Comparison of ENCODE assay signal across 7 cellular contexts in the genomic region with DNA sequence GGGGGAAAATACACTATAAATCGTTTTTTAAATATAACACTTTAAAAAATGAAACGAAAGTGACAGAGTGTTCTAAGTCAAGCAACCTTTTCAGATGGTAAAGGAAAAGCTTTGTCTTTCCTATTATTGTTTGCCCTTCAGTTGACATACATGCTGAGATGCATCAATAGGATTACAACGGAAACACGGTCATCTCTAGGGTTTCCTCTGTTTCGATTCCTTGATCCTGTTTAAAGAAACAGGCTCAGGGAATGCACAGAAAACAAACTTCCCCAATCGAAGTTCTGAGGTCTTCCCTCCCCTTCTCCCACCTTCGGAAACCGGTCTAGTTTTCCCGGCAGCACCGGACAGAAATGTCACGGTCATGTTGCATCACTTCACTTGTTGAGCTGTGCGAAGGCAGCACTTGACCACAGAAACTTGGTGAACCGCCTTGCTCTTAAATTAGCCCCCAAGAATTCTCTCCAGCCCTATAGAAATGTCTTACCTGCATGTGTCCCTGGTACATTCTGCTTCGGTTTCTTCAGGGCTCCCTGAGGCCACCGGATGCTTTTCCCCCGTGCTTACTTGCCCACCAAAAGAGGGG. TPM values are rescaled to one million over a fixed set of nuclear protein-coding genes. Genes with fewer than 3 reads are reported as not detected.
DNase-seq lines count a peak whose midpoint lies in the region; ATAC-seq and TF ChIP-seq lines count a peak whose summit lies in the region.

No MANE protein-coding gene starts in this region.

- DNase-seq in breast epithelium (ENCODE audit: low spot score in 2 of 2): no peak
- no peak for DNase-seq in stimulated activated naive CD8-positive, alpha-beta T cell treated with anti-CD3 and anti-CD28 coated beads, Interleukin-15, amount 100 ng/mL, for 72 hours
- no peak for DNase-seq in medulla oblongata (ENCODE audit: extremely low spot score)
- no peak for DNase-seq in HT-29 (ENCODE audit: low spot score)

- H3K4me2 ChIP-seq in Loucy (ENCODE audit: low read depth, low read length, poor library complexity, severe bottlenecking): peak overlapping the region; percentile 79

- TF ChIP-seq CTCF in Loucy (conservative IDR thresholded peaks at IDR 0.05; ENCODE audit: low read length) (no peak), breast epithelium (IDR thresholded peaks at IDR 0.05) (no peak)

- H4K20me1 ChIP-seq in Loucy (ENCODE audit: insufficient read depth, low read length, poor library complexity, severe bottlenecking): no peaks in the 10 kb centered on the region

- no peak overlapping the region for H3K27ac ChIP-seq in breast epithelium

- intact Hi-C loops in breast epithelium (cut with DNase I; ENCODE audit: low total_unique reads): no loop called here

- no peaks in the 10 kb centered on the region for H3F3A ChIP-seq in Loucy (ENCODE audit: low read depth)

- H3K9me3 ChIP-seq in Loucy (ENCODE audit: insufficient read depth, low read depth, low read length) (no peaks in the 10 kb centered on the region), breast epithelium (no peaks in the 10 kb centered on the region)

- H3K4me1 ChIP-seq in Loucy (ENCODE audit: insufficient read depth, low read length, poor library complexity, severe bottlenecking) (peaks cover 6% of the 10 kb centered on the region), breast epithelium (peaks cover 0 to 3% of the 10 kb centered on the region in 2 donors)

- H3K9me2 ChIP-seq in Loucy (replicated peaks; ENCODE audit: low read depth, low read length): no peaks in the 10 kb centered on the region

- TF ChIP-seq POLR2A in breast epithelium (IDR thresholded peaks at IDR 0.05): no peak

- peaks cover 14% of the 10 kb centered on the region for H3K4me1 Mint-ChIP-seq in stimulated activated naive CD8-positive, alpha-beta T cell treated with anti-CD3 and anti-CD28 coated beads, Interleukin-15, amount 100 ng/mL, for 72 hours

- peaks cover 72% of the 10 kb centered on the region for H3K27me3 Mint-ChIP-seq in stimulated activated naive CD8-positive, alpha-beta T cell treated with anti-CD3 and anti-CD28 coated beads, Interleukin-15, amount 100 ng/mL, for 72 hours

- H3K4me3 Mint-ChIP-seq in stimulated activated naive CD8-positive, alpha-beta T cell treated with anti-CD3 and anti-CD28 coated beads, Interleukin-15, amount 100 ng/mL, for 72 hours: peak overlapping the region; percentile 84 to 89

- H3K9ac ChIP-seq in Loucy (ENCODE audit: low read depth, low read length, poor library complexity, severe bottlenecking): no peak overlapping the region

- H3K27me3 ChIP-seq in Loucy (ENCODE audit: insufficient read depth, low read length, poor library complexity, severe bottlenecking): no peaks in the 10 kb centered on the region
- peaks cover 0 to 41% of the 10 kb centered on the region in 2 donors for H3K27me3 ChIP-seq in breast epithelium

- H3K4me3 ChIP-seq in Loucy (ENCODE audit: low read length, poor library complexity, severe bottlenecking): peak overlapping the region; percentile 69
- H3K4me3 ChIP-seq in breast epithelium: peak overlapping the region in 2 of 3 donors; percentile 37 to 60

- H2AFZ ChIP-seq in Loucy (ENCODE audit: low read length): no peak overlapping the region

- no peaks in the 10 kb centered on the region for H3K9me3 Mint-ChIP-seq in stimulated activated naive CD8-positive, alpha-beta T cell treated with anti-CD3 and anti-CD28 coated beads, Interleukin-15, amount 100 ng/mL, for 72 hours

- H3K79me2 ChIP-seq in Loucy (ENCODE audit: insufficient read depth, low read length): no peaks in the 10 kb centered on the region

- no peak overlapping the region for H3K27ac Mint-ChIP-seq in stimulated activated naive CD8-positive, alpha-beta T cell treated with anti-CD3 and anti-CD28 coated beads, Interleukin-15, amount 100 ng/mL, for 72 hours

- peak; percentile 13 for ATAC-seq in GM18520 (IDR thresholded peaks at IDR 0.05; ENCODE audit: unreplicated experiment)
- ATAC-seq in GM21576 (IDR thresholded peaks at IDR 0.05; ENCODE audit: unreplicated experiment): peak; percentile 38
- peak; percentile 54 for ATAC-seq in stimulated activated naive CD8-positive, alpha-beta T cell treated with anti-CD3 and anti-CD28 coated beads, Interleukin-15, amount 100 ng/mL, for 72 hours

- H3K36me3 ChIP-seq in Loucy (ENCODE audit: insufficient read depth, low read length): no peaks in the 10 kb centered on the region
- H3K36me3 ChIP-seq in breast epithelium: no peaks in the 10 kb centered on the region

RNA-seq across cellular contexts. Expression of a gene that starts 0.6 kb away (rescaled TPM):
- 1 to 10 TPM in 2 of 3 donors, under 1 TPM in 1; 0.48 to 3.3 (median 1.6) TPM for total RNA-seq in breast epithelium
- not detected in 2 replicates for total RNA-seq in HT-29 (2014; rRNA removed; shearing (Covaris generic))
